ENCODE assay signal across 8 cellular contexts in the genomic region with DNA sequence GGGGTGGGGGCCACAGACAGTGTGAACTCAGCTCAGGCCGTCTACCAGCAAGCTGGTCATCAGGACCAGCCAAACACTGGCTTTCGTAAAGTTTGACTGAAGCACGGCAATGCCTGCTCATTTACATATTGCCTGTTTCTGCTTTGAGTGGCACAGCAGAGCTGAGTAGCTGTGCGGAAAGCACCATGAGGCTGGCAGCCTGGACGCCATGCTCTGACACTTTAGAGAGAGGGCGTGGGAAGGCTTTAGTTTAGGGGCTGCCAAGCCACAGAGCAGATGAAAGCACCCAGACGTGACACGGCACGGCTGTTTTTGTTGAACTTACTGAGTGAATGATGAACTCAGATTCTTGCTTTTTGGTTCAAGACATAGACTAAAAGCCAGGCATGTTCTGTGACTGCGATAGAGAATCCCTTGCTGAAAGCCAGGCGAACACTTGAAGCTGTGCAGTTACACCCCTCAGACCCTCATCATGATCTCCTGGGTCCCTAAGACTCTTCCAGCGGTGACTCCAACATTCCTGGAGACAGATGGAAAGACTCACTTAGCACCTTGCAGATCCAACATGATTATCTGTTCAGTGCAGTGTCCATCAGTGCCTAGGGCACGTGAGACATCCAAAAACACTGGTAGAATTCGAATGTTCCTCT.
A peak's percentile ranks its signal among the peaks of the same experiment; 100 is the strongest.
DNase-seq lines count a peak whose midpoint lies in the region; ATAC-seq lines count a peak whose summit lies in the region.

No MANE protein-coding gene starts in this region.

- ATAC-seq in activated CD4-positive, CD25-positive, alpha-beta regulatory T cell treated with anti-CD3 and anti-CD28 coated beads, Interleukin-2, amount 50 U/mL, for 24 hours = peak; percentile 77 to 91
- ATAC-seq in HG02678 (IDR thresholded peaks at IDR 0.05; ENCODE audit: unreplicated experiment) (peak; percentile 99), naive B cell (ENCODE audit: low read depth in 2 of 2) (peak; percentile 100)
- ATAC-seq in activated CD8-positive, alpha-beta memory T cell treated with anti-CD3 and anti-CD28 coated beads, Interleukin-2, amount 10 ng/mL, durations not matched to agents 7 days and 5 days = no peak

- H3K27me3 Mint-ChIP-seq in activated CD8-positive, alpha-beta memory T cell treated with anti-CD3 and anti-CD28 coated beads, Interleukin-2, amount 10 ng/mL, durations not matched to agents 7 days and 5 days = no peaks in the 10 kb centered on the region
- H3K27me3 Mint-ChIP-seq in naive B cell = no peaks in the 10 kb centered on the region

- H3K27ac Mint-ChIP-seq in activated CD8-positive, alpha-beta memory T cell treated with anti-CD3 and anti-CD28 coated beads, Interleukin-2, amount 10 ng/mL, durations not matched to agents 7 days and 5 days = no peak overlapping the region
- peak overlapping the region; percentile 96 to 99 (median 96) for H3K27ac Mint-ChIP-seq in naive B cell

- no peak for DNase-seq in activated CD4-positive, CD25-positive, alpha-beta regulatory T cell treated with anti-CD3 and anti-CD28 coated beads, Interleukin-2, amount 50 U/mL, for 72 hours
- peak; percentile 31 for DNase-seq in activated CD8-positive, alpha-beta memory T cell treated with anti-CD3 and anti-CD28 coated beads, Interleukin-2, amount 10 ng/mL, durations not matched to agents 7 days and 5 days
- peak; percentile 82 for DNase-seq in naive B cell
- DNase-seq in NCI-H146 treated with DMSO at 0.1 percent for 48 hours (lab: John Stamatoyannopoulos, UW; ENCODE audit: unreplicated experiment) = no peak
- no peak for DNase-seq in NCI-H1092 treated with DMSO at 0.1 percent for 48 hours (lab: John Stamatoyannopoulos, UW)
- no peak for DNase-seq in RKO (ENCODE audit: low spot score)

- H3K4me3 Mint-ChIP-seq in activated CD8-positive, alpha-beta memory T cell treated with anti-CD3 and anti-CD28 coated beads, Interleukin-2, amount 10 ng/mL, durations not matched to agents 7 days and 5 days = no peak overlapping the region
- H3K4me3 Mint-ChIP-seq in naive B cell = peak overlapping the region; percentile 18 to 91 (median 79)

- peaks cover 3% of the 10 kb centered on the region for H3K36me3 Mint-ChIP-seq in activated CD8-positive, alpha-beta memory T cell treated with anti-CD3 and anti-CD28 coated beads, Interleukin-2, amount 10 ng/mL, durations not matched to agents 7 days and 5 days
- no peaks in the 10 kb centered on the region for H3K36me3 Mint-ChIP-seq in naive B cell

- H3K4me1 Mint-ChIP-seq in activated CD8-positive, alpha-beta memory T cell treated with anti-CD3 and anti-CD28 coated beads, Interleukin-2, amount 10 ng/mL, durations not matched to agents 7 days and 5 days = peaks cover 9% of the 10 kb centered on the region
- peaks cover 50 to 63% (median 56%) of the 10 kb centered on the region in 3 donors for H3K4me1 Mint-ChIP-seq in naive B cell

- CTCF ChIA-PET in activated CD8-positive, alpha-beta memory T cell treated with anti-CD3 and anti-CD28 coated beads, Interleukin-2, amount 10 ng/mL, durations not matched to agents 7 days and 5 days (lab: Charles Lee) = no interaction called here

- H3K9me3 Mint-ChIP-seq in activated CD8-positive, alpha-beta memory T cell treated with anti-CD3 and anti-CD28 coated beads, Interleukin-2, amount 10 ng/mL, durations not matched to agents 7 days and 5 days (ENCODE audit: low read depth) = no peaks in the 10 kb centered on the region
- peaks cover 0 to 2% (median 0%) of the 10 kb centered on the region in 7 donors for H3K9me3 Mint-ChIP-seq in naive B cell

Comparison
In these comparisons a context has a peak if more than half of its experiments do, and no peak if none do; other contexts are left out.
1. DNase-seq: peak in activated CD8-positive, alpha-beta memory T cell treated with anti-CD3 and anti-CD28 coated beads, Interleukin-2, amount 10 ng/mL, durations not matched to agents 7 days and 5 days (single experiment) and naive B cell (single experiment); none in activated CD4-positive, CD25-positive, alpha-beta regulatory T cell treated with anti-CD3 and anti-CD28 coated beads, Interleukin-2, amount 50 U/mL, for 72 hours (single experiment), NCI-H146 treated with DMSO at 0.1 percent for 48 hours (single experiment), NCI-H1092 treated with DMSO at 0.1 percent for 48 hours (single experiment) and RKO (single experiment).